In genomic region chr22:40329021-40329456, GRCh38 we compare ENCODE assay signal across 23 cellular contexts. TPM values are rescaled to one million over a fixed set of nuclear protein-coding genes. Genes with fewer than 3 reads are reported as not detected.
DNase-seq lines count a peak whose midpoint lies in the region; ATAC-seq, FAIRE-seq and TF ChIP-seq lines count a peak whose summit lies in the region.
"Had no signal": no experiment of that assay in that cellular context is flagged by ENCODE, and none has a peak within 500 bp of the region (broad histone marks: within the 10 kb centered on the region; RNA-seq: fewer than 3 reads in every experiment).

No MANE protein-coding gene starts in this region.

- no peak for TF ChIP-seq RAD21 in K562 (CRISPR knock-in tag; conservative IDR thresholded peaks at IDR 0.05 in 1 of 2, IDR thresholded peaks at IDR 0.05 in 1 of 2)

- no peaks in the 10 kb centered on the region for H3K36me3 ChIP-seq in Loucy (ENCODE audit: insufficient read depth, low read length)
- peaks cover 6% of the 10 kb centered on the region for H3K36me3 ChIP-seq in K562 (ENCODE audit: control insufficient read depth, insufficient read depth, low read length)
- H3K36me3 ChIP-seq: MG63, SJCRH30 had no signal

- H3K9ac ChIP-seq in Loucy (ENCODE audit: low read depth, low read length, poor library complexity, severe bottlenecking) = peak overlapping the region; percentile 36
- H3K9ac ChIP-seq in K562 (ENCODE audit: insufficient read depth in 1 of 2, low read depth in 2 of 2, low read length in 2 of 2) = no peak overlapping the region

- H3F3A ChIP-seq in Loucy (ENCODE audit: low read depth) = peaks cover 13% of the 10 kb centered on the region; the same call in 1 of the 2 replicates

- no peak for DNase-seq in activated CD4-positive, alpha-beta memory T cell treated with anti-CD3 and anti-CD28 coated beads for 36 hours
- no peak for DNase-seq in activated CD4-positive, alpha-beta memory T cell treated with anti-CD3 and anti-CD28 coated beads, Interleukin-2, amount 10 ng/mL, durations not matched to agents 7 days and 5 days
- DNase-seq in K562 (ENCODE audit: extremely low read depth in 1 of 4, low spot score in 3 of 4) = peak; percentile 33 to 83 (median 60)
- DNase-seq in naive thymus-derived CD8-positive, alpha-beta T cell = no peak
- no peak for DNase-seq in activated effector memory CD4-positive, alpha-beta T cell treated with anti-CD3 and anti-CD28 coated beads, Interleukin-2, amount 50 U/mL, for 16 hours
- DNase-seq: activated CD4-positive, alpha-beta T cell treated with anti-CD3 and anti-CD28 coated beads, Interleukin-2, amount 10 ng/mL, durations not matched to agents 24 days and 14 days; effector CD4-positive, alpha-beta T cell; H9; MG63; NCI-H2029; NCI-H446 treated with DMSO at 0.1 percent for 48 hours; SJCRH30; stimulated activated CD4-positive, alpha-beta T cell treated with anti-CD3 and anti-CD28 coated beads, Interleukin-15, amount 100 ng/mL, for 24 hours; stimulated activated naive B cell treated with anti-CD40 and anti-IgM and Interleukin-4, amounts not matched to agents 10 μg/mL and 1 μg/mL and 100 μg/mL, for 72 hours had no signal

- POLR2A ChIA-PET in activated CD4-positive, alpha-beta memory T cell treated with anti-CD3 and anti-CD28 coated beads for 36 hours (lab: Charles Lee) = no interaction called here
- POLR2A ChIA-PET in activated CD4-positive, alpha-beta memory T cell treated with anti-CD3 and anti-CD28 coated beads, Interleukin-2, amount 10 ng/mL, durations not matched to agents 7 days and 5 days (lab: Charles Lee) = interaction anchor here (1.0 to 2.2 kb wide), 3 partner anchors 10 to 152 kb away, joined by 3 to 7 read pairs (median 3); partner anchors contain the start of gene TNRC6B
- POLR2A ChIA-PET in K562 (lab: Yijun Ruan, JAX) = interaction anchor here (0.6 to 1.5 kb wide), 5 partner anchors 8 to 702 kb away, joined by 3 to 5 read pairs (median 3); no protein-coding TSS in a partner anchor
- POLR2A ChIA-PET in naive thymus-derived CD8-positive, alpha-beta T cell (lab: Charles Lee) = interaction anchor here (0.7 to 3.9 kb wide), 6 partner anchors 10 to 285 kb away, joined by 3 to 36 read pairs (median 6); partner anchors contain the start of gene ADSL

- no peak overlapping the region for H3K4me3 Mint-ChIP-seq in activated CD4-positive, alpha-beta memory T cell treated with anti-CD3 and anti-CD28 coated beads for 36 hours
- H3K4me3 Mint-ChIP-seq in activated CD4-positive, alpha-beta memory T cell treated with anti-CD3 and anti-CD28 coated beads, Interleukin-2, amount 10 ng/mL, durations not matched to agents 7 days and 5 days = no peak overlapping the region
- peak overlapping the region in 6 of 10 donors; percentile 4 to 58 (median 34) for H3K4me3 Mint-ChIP-seq in naive thymus-derived CD8-positive, alpha-beta T cell
- H3K4me3 Mint-ChIP-seq: activated CD4-positive, alpha-beta T cell treated with anti-CD3 and anti-CD28 coated beads, Interleukin-2, amount 10 ng/mL, durations not matched to agents 24 days and 14 days; activated T-helper 1 cell treated with anti-CD3 and anti-CD28 coated beads, Interleukin-12 subunit alpha, Interleukin-12 subunit beta, Interleukin-2, Interleukin-4 antibody, amounts not matched to agents 30 ng/mL and 10 ng/mL and 1 ng/mL, durations not matched to agents 14 hours and 24 hours and 36 hours; H9; stimulated activated naive B cell treated with anti-CD40 and anti-IgM and Interleukin-4, amounts not matched to agents 10 μg/mL and 1 μg/mL and 100 μg/mL, for 72 hours; type B pancreatic cell had no signal

- H3K79me2 ChIP-seq in Loucy (ENCODE audit: insufficient read depth, low read length) (no peaks in the 10 kb centered on the region), K562 (ENCODE audit: control insufficient read depth, insufficient read depth, low read length) (no peaks in the 10 kb centered on the region)

- H3K27ac Mint-ChIP-seq in activated CD4-positive, alpha-beta memory T cell treated with anti-CD3 and anti-CD28 coated beads for 36 hours = peak overlapping the region; percentile 9
- H3K27ac Mint-ChIP-seq in activated CD4-positive, alpha-beta memory T cell treated with anti-CD3 and anti-CD28 coated beads, Interleukin-2, amount 10 ng/mL, durations not matched to agents 7 days and 5 days = no peak overlapping the region
- H3K27ac Mint-ChIP-seq in naive thymus-derived CD8-positive, alpha-beta T cell = peak overlapping the region in 9 of 10 donors; percentile 14 to 99 (median 96)
- H3K27ac Mint-ChIP-seq: activated CD4-positive, alpha-beta T cell treated with anti-CD3 and anti-CD28 coated beads, Interleukin-2, amount 10 ng/mL, durations not matched to agents 24 days and 14 days; activated T-helper 1 cell treated with anti-CD3 and anti-CD28 coated beads, Interleukin-12 subunit alpha, Interleukin-12 subunit beta, Interleukin-2, Interleukin-4 antibody, amounts not matched to agents 30 ng/mL and 10 ng/mL and 1 ng/mL, durations not matched to agents 14 hours and 24 hours and 36 hours; H9; type B pancreatic cell had no signal

- no peaks in the 10 kb centered on the region for H3K9me3 Mint-ChIP-seq in activated CD4-positive, alpha-beta memory T cell treated with anti-CD3 and anti-CD28 coated beads for 36 hours
- H3K9me3 Mint-ChIP-seq in activated CD4-positive, alpha-beta memory T cell treated with anti-CD3 and anti-CD28 coated beads, Interleukin-2, amount 10 ng/mL, durations not matched to agents 7 days and 5 days = no peaks in the 10 kb centered on the region
- H3K9me3 Mint-ChIP-seq in naive thymus-derived CD8-positive, alpha-beta T cell = no peaks in the 10 kb centered on the region
- H3K9me3 Mint-ChIP-seq: activated CD4-positive, alpha-beta T cell treated with anti-CD3 and anti-CD28 coated beads, Interleukin-2, amount 10 ng/mL, durations not matched to agents 24 days and 14 days; activated T-helper 1 cell treated with anti-CD3 and anti-CD28 coated beads, Interleukin-12 subunit alpha, Interleukin-12 subunit beta, Interleukin-2, Interleukin-4 antibody, amounts not matched to agents 30 ng/mL and 10 ng/mL and 1 ng/mL, durations not matched to agents 14 hours and 24 hours and 36 hours; H9; stimulated activated naive B cell treated with anti-CD40 and anti-IgM and Interleukin-4, amounts not matched to agents 10 μg/mL and 1 μg/mL and 100 μg/mL, for 72 hours; type B pancreatic cell had no signal

- H3K27me3 Mint-ChIP-seq in activated CD4-positive, alpha-beta memory T cell treated with anti-CD3 and anti-CD28 coated beads for 36 hours = no peaks in the 10 kb centered on the region
- H3K27me3 Mint-ChIP-seq in activated CD4-positive, alpha-beta memory T cell treated with anti-CD3 and anti-CD28 coated beads, Interleukin-2, amount 10 ng/mL, durations not matched to agents 7 days and 5 days = no peaks in the 10 kb centered on the region
- H3K27me3 Mint-ChIP-seq in naive thymus-derived CD8-positive, alpha-beta T cell = no peaks in the 10 kb centered on the region
- H3K27me3 Mint-ChIP-seq: activated CD4-positive, alpha-beta T cell treated with anti-CD3 and anti-CD28 coated beads, Interleukin-2, amount 10 ng/mL, durations not matched to agents 24 days and 14 days; stimulated activated naive B cell treated with anti-CD40 and anti-IgM and Interleukin-4, amounts not matched to agents 10 μg/mL and 1 μg/mL and 100 μg/mL, for 72 hours; type B pancreatic cell had no signal

- peaks cover 81% of the 10 kb centered on the region for H3K4me1 ChIP-seq in Loucy (ENCODE audit: insufficient read depth, low read length, poor library complexity, severe bottlenecking)
- H3K4me1 ChIP-seq in K562 (replicated peaks in 1 of 2; ENCODE audit: control insufficient read depth in 2 of 2, insufficient read depth in 2 of 2, low read length in 2 of 2) = peaks cover 7 to 27% of the 10 kb centered on the region in 2 experiments; a peak in 4 of 5 replicates
- H3K4me1 ChIP-seq: adrenal gland had no signal

- no peaks in the 10 kb centered on the region for H3K27me3 ChIP-seq in Loucy (ENCODE audit: insufficient read depth, low read length, poor library complexity, severe bottlenecking)
- H3K27me3 ChIP-seq in K562 (ENCODE audit: control insufficient read depth in 2 of 2, insufficient read depth in 2 of 2, low read length in 2 of 2) = no peaks in the 10 kb centered on the region
- H3K27me3 ChIP-seq: adrenal gland, MG63, SJCRH30 had no signal

- TF ChIP-seq CTCF in Loucy (conservative IDR thresholded peaks at IDR 0.05; ENCODE audit: low read length) = no peak
- no peak for TF ChIP-seq CTCF in K562 (IDR thresholded peaks at IDR 0.05 in 2 of 3, conservative IDR thresholded peaks at IDR 0.05 in 1 of 3; ENCODE audit: insufficient read depth in 2 of 3, low read depth in 1 of 3, low read length in 3 of 3)

- H2AFZ ChIP-seq in Loucy (ENCODE audit: low read length) = no peak overlapping the region
- H2AFZ ChIP-seq in K562 (ENCODE audit: low read depth, low read length) = no peak overlapping the region

- peaks cover 95% of the 10 kb centered on the region for H3K4me1 Mint-ChIP-seq in activated CD4-positive, alpha-beta memory T cell treated with anti-CD3 and anti-CD28 coated beads for 36 hours (ENCODE audit: low read depth)
- H3K4me1 Mint-ChIP-seq in activated CD4-positive, alpha-beta memory T cell treated with anti-CD3 and anti-CD28 coated beads, Interleukin-2, amount 10 ng/mL, durations not matched to agents 7 days and 5 days = peaks cover 83% of the 10 kb centered on the region
- H3K4me1 Mint-ChIP-seq in naive thymus-derived CD8-positive, alpha-beta T cell = peaks cover 51 to 100% (median 96%) of the 10 kb centered on the region in 4 donors

- WGBS in K562 (ENCODE audit: insufficient coverage, low coverage, missing lambda C conversion rate) = 3% methylated on average over 6 of the region's 6 CpGs

- no TSS peak for BruUV-seq in K562 (replicated peaks; lab: Mats Ljungman, UMichigan)

- peak overlapping the region; percentile 62; the same call in 2 of the 3 replicates for H3K27ac ChIP-seq in K562 (ENCODE audit: extremely low read depth, low read depth, low read length)
- H3K27ac ChIP-seq: adrenal gland, C4-2B, SJCRH30 had no signal

- H3K9me3 ChIP-seq in Loucy (ENCODE audit: insufficient read depth, low read depth, low read length) (no peaks in the 10 kb centered on the region), K562 (replicated peaks; ENCODE audit: control insufficient read depth, insufficient read depth, low read depth, low read length) (no peaks in the 10 kb centered on the region)
- H3K9me3 ChIP-seq: adrenal gland, MG63, SJCRH30 had no signal

- TF ChIP-seq POLR2A in K562 (conservative IDR thresholded peaks at IDR 0.05) = no peak

- peak; percentile 96 for FAIRE-seq in K562 (lab: Jason Lieb, UNC)
- FAIRE-seq: A204.1, HTR-8/SVneo had no signal

- peak overlapping the region; percentile 44 for H3K4me2 ChIP-seq in Loucy (ENCODE audit: low read depth, low read length, poor library complexity, severe bottlenecking)
- H3K4me2 ChIP-seq in K562 (ENCODE audit: insufficient read depth, low read length) = peak overlapping the region; percentile 71; the same call in 1 of the 2 replicates

- no peaks in the 10 kb centered on the region for H3K9me2 ChIP-seq in Loucy (replicated peaks; ENCODE audit: low read depth, low read length)

- ATAC-seq in K562 = peak; percentile 88
- ATAC-seq in naive thymus-derived CD8-positive, alpha-beta T cell = no peak
- ATAC-seq in GM18520 (IDR thresholded peaks at IDR 0.05; ENCODE audit: unreplicated experiment) = no peak
- no peak for ATAC-seq in HG02973 (IDR thresholded peaks at IDR 0.05; ENCODE audit: unreplicated experiment)
- ATAC-seq: stimulated activated naive B cell treated with anti-CD40 and anti-IgM and Interleukin-4, amounts not matched to agents 10 μg/mL and 1 μg/mL and 100 μg/mL, for 72 hours had no signal

- CTCF ChIA-PET in activated CD4-positive, alpha-beta memory T cell treated with anti-CD3 and anti-CD28 coated beads for 36 hours (lab: Charles Lee) = interaction anchor here (1.5 kb wide), 1 partner anchor 17 kb away, joined by 6 read pairs; the partner anchor contains the start of gene ADSL
- CTCF ChIA-PET in activated CD4-positive, alpha-beta memory T cell treated with anti-CD3 and anti-CD28 coated beads, Interleukin-2, amount 10 ng/mL, durations not matched to agents 7 days and 5 days (lab: Charles Lee) = interaction anchor here (1.2 kb wide), 1 partner anchor 236 kb away, joined by 3 read pairs; no protein-coding TSS in a partner anchor
- CTCF ChIA-PET in K562 (lab: Yijun Ruan, JAX; ENCODE audit: low intra/inter-chr PET ratio) = interaction anchor here (0.6 kb wide), 1 partner anchor 283 kb away, joined by 9 read pairs; no protein-coding TSS in a partner anchor

- intact Hi-C loops in activated CD4-positive, alpha-beta memory T cell treated with anti-CD3 and anti-CD28 coated beads for 36 hours (cut with micrococcal nuclease) = loop anchor here (5.0 to 10.0 kb wide), 2 partner anchors 272 to 384 kb away; no protein-coding TSS in a partner anchor
- intact Hi-C loops in K562 (cut with micrococcal nuclease) = no loop called here

- H3K36me3 Mint-ChIP-seq in activated CD4-positive, alpha-beta memory T cell treated with anti-CD3 and anti-CD28 coated beads for 36 hours = no peaks in the 10 kb centered on the region
- H3K36me3 Mint-ChIP-seq in activated CD4-positive, alpha-beta memory T cell treated with anti-CD3 and anti-CD28 coated beads, Interleukin-2, amount 10 ng/mL, durations not matched to agents 7 days and 5 days (ENCODE audit: low read depth) = peaks cover 35% of the 10 kb centered on the region
- peaks cover 0 to 13% (median 5%) of the 10 kb centered on the region in 3 donors for H3K36me3 Mint-ChIP-seq in naive thymus-derived CD8-positive, alpha-beta T cell

- peak; percentile 95 for TF ChIP-seq EP300 in K562 (IDR thresholded peaks at IDR 0.05; ENCODE audit: low read length)

- in situ Hi-C loops in K562 (cut with MboI) = no loop called here

- H3K4me3 ChIP-seq in Loucy (ENCODE audit: low read length, poor library complexity, severe bottlenecking) (peak overlapping the region; percentile 35), K562 (no peak overlapping the region)
- H3K4me3 ChIP-seq: adrenal gland, MG63, SJCRH30 had no signal

- H3K9me1 ChIP-seq in K562 (ENCODE audit: control insufficient read depth, insufficient read depth, low read length) = no peaks in the 10 kb centered on the region

- H4K20me1 ChIP-seq in Loucy (ENCODE audit: insufficient read depth, low read length, poor library complexity, severe bottlenecking) (no peaks in the 10 kb centered on the region), K562 (replicated peaks; ENCODE audit: control insufficient read depth, insufficient read depth, low read length) (peaks cover 5% of the 10 kb centered on the region)

RNA-seq across cellular contexts. Expression of gene ADSL, which starts 17.3 kb away (rescaled TPM):
- total RNA-seq in activated CD4-positive, alpha-beta memory T cell treated with anti-CD3 and anti-CD28 coated beads for 36 hours = 100 to 1,000 TPM; 143 to 146 TPM
- 100 to 1,000 TPM in 1 of 2 experiments, 10 to 100 TPM in 1; 95.0 to 105 TPM for total RNA-seq in activated CD4-positive, alpha-beta memory T cell treated with anti-CD3 and anti-CD28 coated beads, Interleukin-2, amount 10 ng/mL, durations not matched to agents 7 days and 5 days
- total RNA-seq in K562 (2011; cell fraction: chromatin; rRNA removed; ENCODE audit: low replicate concordance) = 102 and 121 TPM in 2 replicates
- 77.6 and 87.6 TPM in 2 replicates for total RNA-seq in K562 (2011; cell fraction: nucleolus; rRNA removed)
- 95.9 and 126 TPM in 2 replicates for total RNA-seq in K562 (2011; cell fraction: nucleoplasm; rRNA removed)
- total RNA-seq in K562 (2014; rRNA removed) (141 and 164 TPM in 2 replicates), K562 (2014; rRNA removed; fragmentation: Illumina TruSeq; extraction: Trizol) (146 and 148 TPM in 2 replicates), K562 (2015; rRNA removed; fragmentation: Illumina TruSeq; extraction: Trizol) (112 TPM in 2 replicates), K562 (2021) (124 and 132 TPM in 2 replicates)
- polyA plus RNA-seq in K562 (2011; rRNA removed) (149 and 192 TPM in 2 replicates), K562 (2014; fragmentation: Illumina TruSeq; extraction: Trizol) (136 and 137 TPM in 2 replicates), K562 (2014; fragmentation: Nextera tagmentation; extraction: Ambion mirVana) (100 to 1,000 TPM; 278 to 322 TPM), K562 (2014; rRNA removed) (132 and 155 TPM in 2 replicates)
- 157 and 182 TPM in 2 replicates for polyA plus RNA-seq in K562 (2011; cell fraction: cytosol; rRNA removed)
- polyA plus RNA-seq in K562 (2011; cell fraction: nucleus; rRNA removed) = 102 and 109 TPM in 2 replicates
- polyA plus RNA-seq in K562 (2012) = 114 and 139 TPM in 2 replicates
- polyA minus RNA-seq in K562 (2011; rRNA and poly(A)+ RNA removed) = 209 and 296 TPM in 2 replicates
- polyA minus RNA-seq in K562 (2011; cell fraction: cytosol; rRNA and poly(A)+ RNA removed) = 53.1 and 73.1 TPM in 2 replicates
- 32.4 and 51.3 TPM in 2 replicates for polyA minus RNA-seq in K562 (2011; cell fraction: nucleus; rRNA and poly(A)+ RNA removed)
- 10 to 100 TPM; 63.2 to 65.6 TPM for total RNA-seq in naive thymus-derived CD8-positive, alpha-beta T cell
- 100 to 1,000 TPM in 1 of 3 donors, 10 to 100 TPM in 2; 97.0 to 130 (median 100.0) TPM for polyA plus RNA-seq in naive thymus-derived CD8-positive, alpha-beta T cell

RNA-seq across cellular contexts. Expression of gene SGSM3, which starts 41.4 kb away (rescaled TPM):
- 10 to 100 TPM; 53.2 to 55.4 TPM for total RNA-seq in activated CD4-positive, alpha-beta memory T cell treated with anti-CD3 and anti-CD28 coated beads for 36 hours
- total RNA-seq in activated CD4-positive, alpha-beta memory T cell treated with anti-CD3 and anti-CD28 coated beads, Interleukin-2, amount 10 ng/mL, durations not matched to agents 7 days and 5 days = 10 to 100 TPM; 70.0 to 72.2 TPM
- total RNA-seq in K562 (2011; cell fraction: chromatin; rRNA removed; ENCODE audit: low replicate concordance) = 101 and 295 TPM in 2 replicates
- total RNA-seq in K562 (2011; cell fraction: nucleolus; rRNA removed) = 237 and 267 TPM in 2 replicates
- 125 and 151 TPM in 2 replicates for total RNA-seq in K562 (2011; cell fraction: nucleoplasm; rRNA removed)
- total RNA-seq in K562 (2014; rRNA removed) = 32.9 and 52.2 TPM in 2 replicates
- total RNA-seq in K562 (2014; rRNA removed; fragmentation: Illumina TruSeq; extraction: Trizol) = 6.8 and 10.0 TPM in 2 replicates
- 20.5 and 24.1 TPM in 2 replicates for total RNA-seq in K562 (2015; rRNA removed; fragmentation: Illumina TruSeq; extraction: Trizol)
- total RNA-seq in K562 (2021) = 48.1 and 50.7 TPM in 2 replicates
- 35.3 and 61.3 TPM in 2 replicates for polyA plus RNA-seq in K562 (2011; rRNA removed)
- 39.4 and 58.7 TPM in 2 replicates for polyA plus RNA-seq in K562 (2011; cell fraction: cytosol; rRNA removed)
- 468 and 514 TPM in 2 replicates for polyA plus RNA-seq in K562 (2011; cell fraction: nucleus; rRNA removed)
- polyA plus RNA-seq in K562 (2012) = 33.7 and 58.5 TPM in 2 replicates
- 18.0 and 34.2 TPM in 2 replicates for polyA plus RNA-seq in K562 (2014; fragmentation: Illumina TruSeq; extraction: Trizol)
- polyA plus RNA-seq in K562 (2014; fragmentation: Nextera tagmentation; extraction: Ambion mirVana) = 1 to 10 TPM; 1.5 to 2.1 TPM
- 55.4 and 56.2 TPM in 2 replicates for polyA plus RNA-seq in K562 (2014; rRNA removed)
- 10.6 and 13.6 TPM in 2 replicates for polyA minus RNA-seq in K562 (2011; rRNA and poly(A)+ RNA removed)
- polyA minus RNA-seq in K562 (2011; cell fraction: cytosol; rRNA and poly(A)+ RNA removed) = 14.8 and 19.9 TPM in 2 replicates
- polyA minus RNA-seq in K562 (2011; cell fraction: nucleus; rRNA and poly(A)+ RNA removed) = 48.9 and 74.2 TPM in 2 replicates
- total RNA-seq in naive thymus-derived CD8-positive, alpha-beta T cell = 100 to 1,000 TPM; 117 to 118 TPM
- polyA plus RNA-seq in naive thymus-derived CD8-positive, alpha-beta T cell = 10 to 100 TPM; 53.3 to 63.3 (median 62.0) TPM

Comparison
In these comparisons a context has a peak if more than half of its experiments do, and no peak if none do; other contexts are left out.
1. DNase-seq: peak in K562 (4 of 4); none in activated CD4-positive, alpha-beta memory T cell treated with anti-CD3 and anti-CD28 coated beads for 36 hours (single experiment), activated CD4-positive, alpha-beta memory T cell treated with anti-CD3 and anti-CD28 coated beads, Interleukin-2, amount 10 ng/mL, durations not matched to agents 7 days and 5 days (single experiment), naive thymus-derived CD8-positive, alpha-beta T cell (0 of 10) and activated effector memory CD4-positive, alpha-beta T cell treated with anti-CD3 and anti-CD28 coated beads, Interleukin-2, amount 50 U/mL, for 16 hours (single experiment).
2. H3K4me3 Mint-ChIP-seq: peak in naive thymus-derived CD8-positive, alpha-beta T cell (6 of 10); none in activated CD4-positive, alpha-beta memory T cell treated with anti-CD3 and anti-CD28 coated beads for 36 hours (single experiment) and activated CD4-positive, alpha-beta memory T cell treated with anti-CD3 and anti-CD28 coated beads, Interleukin-2, amount 10 ng/mL, durations not matched to agents 7 days and 5 days (single experiment).